ENCODE assay signal across 22 cellular contexts in genomic region chr5:11509793-11510192, GRCh38.
DNase-seq lines count a peak whose midpoint lies in the region; ATAC-seq, FAIRE-seq and TF ChIP-seq lines count a peak whose summit lies in the region.
"Had no signal": no experiment of that assay in that cellular context is flagged by ENCODE, and none has a peak within 500 bp of the region (broad histone marks: within the 10 kb centered on the region; RNA-seq: fewer than 3 reads in every experiment).

No MANE protein-coding gene starts in this region.

- no peak for TF ChIP-seq CTCF in HepG2 (CRISPR knock-in tag; IDR thresholded peaks at IDR 0.05)
- no peak for TF ChIP-seq CTCF in right lobe of liver (IDR thresholded peaks at IDR 0.05)
- TF ChIP-seq CTCF in epithelial cell of proximal tubule (conservative IDR thresholded peaks at IDR 0.05; ENCODE audit: low read depth, low read length): no peak
- TF ChIP-seq CTCF in smooth muscle cell (IDR thresholded peaks at IDR 0.05; ENCODE audit: borderline replicate concordance, insufficient read depth, poor library complexity, severe bottlenecking): no peak
- TF ChIP-seq CTCF in activated CD8-positive, alpha-beta T cell treated with anti-CD3 and anti-CD28 coated beads for 36 hours (IDR thresholded peaks at IDR 0.05): no peak

- H2AFZ ChIP-seq in HepG2 (ENCODE audit: low read length): peak overlapping the region; percentile 63
- H2AFZ ChIP-seq in smooth muscle cell (ENCODE audit: low read depth): no peak overlapping the region
- H2AFZ ChIP-seq: GM23248 had no signal

- ATAC-seq in HepG2: no peak
- ATAC-seq in right lobe of liver: no peak
- ATAC-seq in activated CD8-positive, alpha-beta T cell treated with anti-CD3 and anti-CD28 coated beads for 36 hours: no peak
- ATAC-seq: CD8-positive, alpha-beta T cell; HCT116 had no signal

- H3K36me3 Mint-ChIP-seq in activated CD8-positive, alpha-beta T cell treated with anti-CD3 and anti-CD28 coated beads for 36 hours (ENCODE audit: low read depth): no peaks in the 10 kb centered on the region
- H3K36me3 Mint-ChIP-seq: CD4-positive, CD25-positive, alpha-beta regulatory T cell; CD8-positive, alpha-beta T cell had no signal

- H3K4me3 ChIP-seq in HepG2 (replicated peaks in 1 of 3; ENCODE audit: insufficient read depth in 1 of 3, low read depth in 2 of 3, low read length in 3 of 3): peak overlapping the region in 2 of 3 experiments; percentile 13 to 16; a peak in 2 of 6 replicates
- H3K4me3 ChIP-seq in right lobe of liver: peak overlapping the region in 1 of 3 donors; percentile 15
- peak overlapping the region; percentile 33 for H3K4me3 ChIP-seq in epithelial cell of proximal tubule (ENCODE audit: low read depth, low read length)
- peak overlapping the region; percentile 30 for H3K4me3 ChIP-seq in smooth muscle cell
- H3K4me3 ChIP-seq: BLaER1, GM23248 had no signal

- H3K79me2 ChIP-seq in HepG2 (ENCODE audit: insufficient read depth, low read length): no peaks in the 10 kb centered on the region
- no peaks in the 10 kb centered on the region for H3K79me2 ChIP-seq in smooth muscle cell (ENCODE audit: low read depth)

- H3K27me3 Mint-ChIP-seq in activated CD8-positive, alpha-beta T cell treated with anti-CD3 and anti-CD28 coated beads for 36 hours: no peaks in the 10 kb centered on the region
- H3K27me3 Mint-ChIP-seq: B cell had no signal

- H3K9ac ChIP-seq in HepG2 (ENCODE audit: insufficient read depth, low read depth, low read length) (0 out of 2 replicates have a peak overlapping the region, but pooled peaks have one; percentile 8), smooth muscle cell (ENCODE audit: low read depth) (no peak overlapping the region)
- H3K9ac ChIP-seq: BLaER1, GM23248 had no signal

- no TSS peak for BruUV-seq in HepG2 (replicated peaks; lab: Mats Ljungman, UMichigan)

- H3K27ac ChIP-seq in HepG2 (ENCODE audit: extremely low read length, insufficient read depth, low read length) (no peak overlapping the region), right lobe of liver (no peak overlapping the region), smooth muscle cell (ENCODE audit: low read depth) (no peak overlapping the region)
- H3K27ac ChIP-seq: 22Rv1, BLaER1, C4-2B, GM23248 had no signal

- no peaks in the 10 kb centered on the region for H3K9me3 Mint-ChIP-seq in activated CD8-positive, alpha-beta T cell treated with anti-CD3 and anti-CD28 coated beads for 36 hours
- H3K9me3 Mint-ChIP-seq: CD8-positive, alpha-beta T cell; H9 had no signal

- no peak for TF ChIP-seq RAD21 in HepG2 (CRISPR knock-in tag; IDR thresholded peaks at IDR 0.05)

- H4K20me1 ChIP-seq in HepG2 (ENCODE audit: insufficient read depth, low read length) (no peaks in the 10 kb centered on the region), smooth muscle cell (ENCODE audit: low read depth) (no peaks in the 10 kb centered on the region)
- H4K20me1 ChIP-seq: BLaER1 had no signal

- TF ChIP-seq POLR2A in HepG2 (IDR thresholded peaks at IDR 0.05; ENCODE audit: insufficient read depth in 1 of 2, low read depth in 2 of 2, low read length in 2 of 2) (no peak), right lobe of liver (IDR thresholded peaks at IDR 0.05) (no peak)

- no peak for FAIRE-seq in HepG2 (lab: Jason Lieb, UNC)
- FAIRE-seq: A204.1, G401.6, GM12892, GM19239 had no signal

- intact Hi-C loops in HepG2 (cut with micrococcal nuclease; ENCODE audit: unreplicated experiment) (loop anchor here (5.0 kb wide), 1 partner anchor 108 kb away; no protein-coding TSS in a partner anchor), right lobe of liver (cut with DNase I) (no loop called here)
- intact Hi-C loops in activated CD8-positive, alpha-beta T cell treated with anti-CD3 and anti-CD28 coated beads for 36 hours (cut with micrococcal nuclease): no loop called here

- DNase-seq in HepG2 (ENCODE audit: low spot score): no peak
- DNase-seq in right lobe of liver: no peak
- no peak for DNase-seq in epithelial cell of proximal tubule (ENCODE audit: low read depth)
- DNase-seq in smooth muscle cell (lab: John Stamatoyannopoulos, UW; ENCODE audit: unreplicated experiment): no peak
- no peak for DNase-seq in glomerular visceral epithelial cell (ENCODE audit: extremely low spot score)
- no peak for DNase-seq in activated CD8-positive, alpha-beta T cell treated with anti-CD3 and anti-CD28 coated beads for 36 hours
- DNase-seq: Caco-2; CD4-positive, CD25-positive, alpha-beta regulatory T cell; CD8-positive, alpha-beta T cell; DMS153; DND-41; GM23248; H9 had no signal

- in situ Hi-C loops in HepG2 (cut with HindIII; ENCODE audit: extremely low pct_ligation_motif_present, low pct_unique_long_range_greater_than_20kb): no loop called here

- no peak overlapping the region for H3K4me3 Mint-ChIP-seq in activated CD8-positive, alpha-beta T cell treated with anti-CD3 and anti-CD28 coated beads for 36 hours
- H3K4me3 Mint-ChIP-seq: B cell; CD8-positive, alpha-beta T cell; H9 had no signal

- no peak for TF ChIP-seq EP300 in HepG2 (IDR thresholded peaks at IDR 0.05; ENCODE audit: low read depth in 2 of 2, low read length in 2 of 2)
- TF ChIP-seq EP300 in HepG2 (CRISPR knock-in tag; IDR thresholded peaks at IDR 0.05; ENCODE audit: borderline replicate concordance): no peak

- no peaks in the 10 kb centered on the region for H3K4me1 Mint-ChIP-seq in activated CD8-positive, alpha-beta T cell treated with anti-CD3 and anti-CD28 coated beads for 36 hours (ENCODE audit: low read depth)
- H3K4me1 Mint-ChIP-seq: B cell; CD4-positive, CD25-positive, alpha-beta regulatory T cell had no signal

- whole genome bisulfite sequencing in HepG2 (ENCODE audit: low lambda C conversion rate): 11% methylated on average over 7 of the region's 7 CpGs
- 27% methylated on average over 7 of the region's 7 CpGs for WGBS in right lobe of liver (ENCODE audit: insufficient coverage, low coverage, low lambda C conversion rate, missing lambda C conversion rate)
- 91% methylated on average over 7 of the region's 7 CpGs for WGBS in smooth muscle cell (ENCODE audit: low lambda C conversion rate)

- H3K4me1 ChIP-seq in HepG2 (ENCODE audit: insufficient read depth, low read length) (peaks cover 9% of the 10 kb centered on the region; the same call in 1 of the 2 replicates), right lobe of liver (no peaks in the 10 kb centered on the region), smooth muscle cell (ENCODE audit: low read depth) (peaks cover 3% of the 10 kb centered on the region)
- H3K4me1 ChIP-seq: BLaER1 had no signal

- H3K4me2 ChIP-seq in HepG2 (ENCODE audit: low read depth, low read length): peak overlapping the region; percentile 67
- H3K4me2 ChIP-seq in smooth muscle cell: no peak overlapping the region
- H3K4me2 ChIP-seq: BLaER1 had no signal

- POLR2A ChIA-PET in HepG2 (lab: Yijun Ruan, JAX): no interaction called here
- POLR2A ChIA-PET in activated CD8-positive, alpha-beta T cell treated with anti-CD3 and anti-CD28 coated beads for 36 hours (lab: Charles Lee): no interaction called here

- H3K27ac Mint-ChIP-seq in activated CD8-positive, alpha-beta T cell treated with anti-CD3 and anti-CD28 coated beads for 36 hours: no peak overlapping the region
- H3K27ac Mint-ChIP-seq: B cell; CD4-positive, CD25-positive, alpha-beta regulatory T cell; CD8-positive, alpha-beta T cell; H9 had no signal

- H3K9me3 ChIP-seq in HepG2 (ENCODE audit: low read length) (no peaks in the 10 kb centered on the region), right lobe of liver (no peaks in the 10 kb centered on the region), smooth muscle cell (replicated peaks; ENCODE audit: low read depth) (no peaks in the 10 kb centered on the region)
- H3K9me3 ChIP-seq: BLaER1, Caco-2 had no signal

- H3K27me3 ChIP-seq in HepG2 (ENCODE audit: control insufficient read depth in 1 of 2, insufficient read depth in 2 of 2, low read length in 2 of 2) (no peaks in the 10 kb centered on the region; a peak in 1 of 5 replicates), right lobe of liver (no peaks in the 10 kb centered on the region), smooth muscle cell (ENCODE audit: low read depth) (no peaks in the 10 kb centered on the region)
- H3K27me3 ChIP-seq: BLaER1 had no signal

- CTCF ChIA-PET in HepG2 (lab: Yijun Ruan, JAX; ENCODE audit: low intra/inter-chr PET ratio, low total read pairs): no interaction called here
- CTCF ChIA-PET in activated CD8-positive, alpha-beta T cell treated with anti-CD3 and anti-CD28 coated beads for 36 hours (lab: Charles Lee): no interaction called here

- H3F3A ChIP-seq in smooth muscle cell (ENCODE audit: low read depth): peaks cover 6% of the 10 kb centered on the region

- H3K36me3 ChIP-seq in HepG2 (replicated peaks in 1 of 2; ENCODE audit: control insufficient read depth in 1 of 2, insufficient read depth in 2 of 2, low read length in 2 of 2) (no peaks in the 10 kb centered on the region), right lobe of liver (no peaks in the 10 kb centered on the region), smooth muscle cell (ENCODE audit: low read depth) (no peaks in the 10 kb centered on the region)
- H3K36me3 ChIP-seq: BLaER1 had no signal

TF ChIP-seq in HepG2, 621 proteins besides CTCF, POLR2A, EP300 and RAD21 (continues in another document):
- TF ChIP-seq ZNF441 (CRISPR knock-in tag; IDR thresholded peaks at IDR 0.05; ENCODE audit: borderline replicate concordance): no peak
- peak; percentile 47 for TF ChIP-seq CEBPG (CRISPR knock-in tag; IDR thresholded peaks at IDR 0.05)
- peak; percentile 54; the same call in 1 of the 2 replicates for TF ChIP-seq CEBPB (IDR thresholded peaks at IDR 0.05; ENCODE audit: borderline replicate concordance, low read depth, low read length)
